In genomic region chr1:21439721-21440629, GRCh38 we compare ENCODE assay signal across 8 cellular contexts. TPM values are rescaled to one million over a fixed set of nuclear protein-coding genes. Genes with fewer than 3 reads are reported as not detected.
DNase-seq lines count a peak whose midpoint lies in the region; ATAC-seq and TF ChIP-seq lines count a peak whose summit lies in the region.

TSS of gene NBPF3 (plus strand) at chr1:21440137. CDS start at chr1:21445087, 4,950 bp downstream.

- DNase-seq in GM13977 (ENCODE audit: low spot score) (peak; percentile 94), NCI-H2107 treated with DMSO at 0.1 percent for 48 hours (lab: John Stamatoyannopoulos, UW; ENCODE audit: unreplicated experiment) (peak; percentile 67), activated B cell treated with CpG ODN at 0.5 μM for 24 hours (peak; percentile 65), caudate nucleus (lab: John Stamatoyannopoulos, UW) (peak in 58 of 61 donors; percentile 15 to 90 (median 80)), inferior parietal cortex (ENCODE audit: extremely low spot score) (peak; percentile 89), spleen (peak; percentile 96)

- in situ Hi-C loops in GM13977 (cut with MboI; ENCODE audit: low pct_unique_long_range_greater_than_20kb, low sequenced_read_pairs, unreplicated experiment) = no loop called here

- H3K36me3 Mint-ChIP-seq in activated B cell treated with CpG ODN at 0.5 μM for 24 hours (ENCODE audit: low read depth) = peaks cover under 1% of the 10 kb centered on the region

- H3K27ac Mint-ChIP-seq in activated B cell treated with CpG ODN at 0.5 μM for 24 hours = peak within 1 kb of the TSS; percentile 73

- H3K9me3 Mint-ChIP-seq in activated B cell treated with CpG ODN at 0.5 μM for 24 hours = no peaks in the 10 kb centered on the region

- ATAC-seq in HG03025 (IDR thresholded peaks at IDR 0.05; ENCODE audit: low FRiP score, unreplicated experiment) (peak; percentile 75), activated B cell treated with CpG ODN at 0.5 μM for 24 hours (ENCODE audit: low read depth) (peak; percentile 97), GM18861 (IDR thresholded peaks at IDR 0.05; ENCODE audit: unreplicated experiment) (no peak)

- H3K4me1 ChIP-seq in spleen = peaks cover 6 to 30% (median 19%) of the 10 kb centered on the region in 6 donors

- peak in 1 of 3 donors; percentile 23 for TF ChIP-seq POLR2A in spleen (IDR thresholded peaks at IDR 0.05)

- peaks cover 16% of the 10 kb centered on the region for H3K4me1 Mint-ChIP-seq in activated B cell treated with CpG ODN at 0.5 μM for 24 hours

- H3K27ac ChIP-seq in caudate nucleus (ENCODE audit: low read depth, low read length) = no peak within 1 kb of the TSS
- H3K27ac ChIP-seq in spleen = peak within 1 kb of the TSS in 6 of 8 donors; percentile 48 to 82 (median 66)

- H3K4me3 ChIP-seq in spleen = peak within 1 kb of the TSS; percentile 52 to 92 (median 69)

- intact Hi-C loops in activated B cell treated with CpG ODN at 0.5 μM for 24 hours (cut with micrococcal nuclease) = loop anchor here (10.0 kb wide), 1 partner anchor 185 kb away; no protein-coding TSS in a partner anchor
- intact Hi-C loops in spleen (cut with DNase I; ENCODE audit: low total_unique reads) = no loop called here

- peaks cover 0 to 26% (median 11%) of the 10 kb centered on the region in 7 donors for H3K27me3 ChIP-seq in spleen (replicated peaks in 1 of 7)

- CTCF ChIA-PET in activated B cell treated with CpG ODN at 0.5 μM for 24 hours (lab: Charles Lee) = no interaction called here

- POLR2A ChIA-PET in activated B cell treated with CpG ODN at 0.5 μM for 24 hours (lab: Charles Lee) = no interaction called here

- WGBS in spleen, 5 donors = 0 to 1% (median 1%) methylated on average over 28 to 87 of the region's 87 CpGs

- no peaks in the 10 kb centered on the region for H3K9me3 ChIP-seq in spleen

- peak within 1 kb of the TSS; percentile 90 for H3K4me3 Mint-ChIP-seq in activated B cell treated with CpG ODN at 0.5 μM for 24 hours

- TF ChIP-seq CTCF in GM13977 (IDR thresholded peaks at IDR 0.05; ENCODE audit: extremely low read depth, insufficient read depth, missing control alignments) = no peak
- TF ChIP-seq CTCF in activated B cell treated with CpG ODN at 0.5 μM for 24 hours (IDR thresholded peaks at IDR 0.05) = no peak
- no peak for TF ChIP-seq CTCF in spleen (IDR thresholded peaks at IDR 0.05 in 8 of 11, conservative IDR thresholded peaks at IDR 0.05 in 3 of 11)

- peaks cover 16% of the 10 kb centered on the region for H3K27me3 Mint-ChIP-seq in activated B cell treated with CpG ODN at 0.5 μM for 24 hours

- H3K36me3 ChIP-seq in spleen = peaks cover 0 to 5% (median 0%) of the 10 kb centered on the region in 6 donors

RNA-seq across cellular contexts. Expression of gene NBPF3, which starts in this region (rescaled TPM):
- total RNA-seq in activated B cell treated with CpG ODN at 0.5 μM for 24 hours = 3.0 and 4.3 TPM in 2 replicates
- 10 to 100 TPM in 3 of 7 donors, 1 to 10 TPM in 4; 4.5 to 18.6 (median 10.0) TPM for total RNA-seq in spleen
- polyA plus RNA-seq in spleen = 1 to 10 TPM in 2 of 3 donors, under 1 TPM in 1; 0.49 to 2.0 (median 1.3) TPM
